Comparison of ENCODE assay signal across 8 cellular contexts in the genomic region with DNA sequence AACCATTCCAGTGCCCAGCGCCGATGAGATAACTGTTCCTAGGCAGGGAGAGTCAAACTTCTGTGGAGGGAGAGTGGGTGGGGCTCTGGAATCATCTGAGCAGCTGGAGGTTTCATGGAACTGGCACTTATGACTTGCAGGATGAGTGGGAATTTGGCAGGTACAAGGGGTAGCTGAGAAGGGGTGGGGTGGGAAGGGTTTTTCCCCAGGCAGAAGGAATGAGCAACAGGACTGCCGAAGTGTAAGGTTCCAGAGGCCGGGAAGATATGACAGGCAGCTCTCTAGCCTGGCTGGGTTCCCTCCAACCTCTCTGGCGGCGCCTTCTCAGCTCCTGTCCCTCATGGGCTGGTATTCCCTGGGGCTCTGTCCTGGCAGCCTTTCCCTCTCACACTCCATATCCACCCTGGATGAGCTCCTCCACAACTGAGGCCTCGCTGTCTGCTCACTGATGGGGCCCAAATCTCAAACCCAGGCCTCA. TPM values are rescaled to one million over a fixed set of nuclear protein-coding genes. Genes with fewer than 3 reads are reported as not detected.
A peak's percentile ranks its signal among the peaks of the same experiment; 100 is the strongest.
DNase-seq lines count a peak whose midpoint lies in the region; TF ChIP-seq lines count a peak whose summit lies in the region.

No MANE protein-coding gene starts in this region.

- peak overlapping the region in 20 of 21 experiments; percentile 22 to 99 (median 90) for H3K27ac ChIP-seq in skin epidermis

- H3K4me3 ChIP-seq in skin epidermis = peak overlapping the region in 1 of 7 experiments; percentile 30

- H3K36me3 Mint-ChIP-seq in glutamatergic neuron (ENCODE audit: unreplicated experiment) = peaks cover 4% of the 10 kb centered on the region

- no peak for TF ChIP-seq CTCF in glutamatergic neuron (IDR thresholded peaks at IDR 0.05; ENCODE audit: partially characterized antibody, unreplicated experiment)

- H3K4me3 Mint-ChIP-seq in glutamatergic neuron (ENCODE audit: unreplicated experiment) = peak overlapping the region; percentile 91

- DNase-seq in DMS53 (lab: John Stamatoyannopoulos, UW) = peak; percentile 36
- no peak for DNase-seq in DMS53 treated with DMSO at 0.1 percent for 48 hours (lab: John Stamatoyannopoulos, UW; ENCODE audit: unreplicated experiment)
- peak; percentile 38 for DNase-seq in RPMI7951 (ENCODE audit: low read depth)
- DNase-seq in glutamatergic neuron = no peak
- no peak for DNase-seq in NK-92 treated with Interleukin-12 subunit alpha and Interleukin-12 subunit beta, amount 100 ng/mL, for 24 hours (lab: John Stamatoyannopoulos, UW)
- DNase-seq in D341Med (ENCODE audit: low spot score) = no peak
- no peak for DNase-seq in activated CD4-positive, alpha-beta T cell treated with anti-CD3 and anti-CD28 coated beads, Interleukin-2, amount 50 U/mL, for 4 hours

- peaks cover 7% of the 10 kb centered on the region for H3K9me3 Mint-ChIP-seq in glutamatergic neuron (ENCODE audit: unreplicated experiment)

- peaks cover 28% of the 10 kb centered on the region for H3K4me1 Mint-ChIP-seq in glutamatergic neuron (ENCODE audit: low read depth, unreplicated experiment)

- H3K27ac Mint-ChIP-seq in glutamatergic neuron (ENCODE audit: unreplicated experiment) = no peak overlapping the region

- peaks cover 19% of the 10 kb centered on the region for H3K27me3 Mint-ChIP-seq in glutamatergic neuron (ENCODE audit: unreplicated experiment)

RNA-seq across cellular contexts. Expression of gene TET3, which starts 2.5 kb away (rescaled TPM):
- 3.4 and 3.6 TPM in 2 replicates for total RNA-seq in RPMI7951 (2014; rRNA removed; shearing (Covaris generic))
- 92.4 TPM for total RNA-seq in glutamatergic neuron (ENCODE audit: unreplicated experiment)

RNA-seq across cellular contexts. Expression of gene DGUOK, which starts 55.5 kb away (rescaled TPM):
- 161 and 169 TPM in 2 replicates for total RNA-seq in RPMI7951 (2014; rRNA removed; shearing (Covaris generic))
- 96.8 TPM for total RNA-seq in glutamatergic neuron (ENCODE audit: unreplicated experiment)

Comparison
In these comparisons a context has a peak if more than half of its experiments do, and no peak if none do; other contexts are left out.
1. DNase-seq: peak in DMS53 (single experiment) and RPMI7951 (single experiment); none in DMS53 treated with DMSO at 0.1 percent for 48 hours (single experiment), glutamatergic neuron (single experiment), NK-92 treated with Interleukin-12 subunit alpha and Interleukin-12 subunit beta, amount 100 ng/mL, for 24 hours (single experiment), D341Med (single experiment) and activated CD4-positive, alpha-beta T cell treated with anti-CD3 and anti-CD28 coated beads, Interleukin-2, amount 50 U/mL, for 4 hours (0 of 2).
2. RNA of gene TET3, which starts 2.5 kb away (total RNA-seq): 92.4 TPM in glutamatergic neuron (single experiment); 3.4 to 3.6 TPM in RPMI7951; every median in the first group is over 10 times any median in the second.